10 cellular contexts compared by ENCODE assay signal in genomic region chr17:69503711-69504110, GRCh38.
DNase-seq lines count a peak whose midpoint lies in the region; ATAC-seq and TF ChIP-seq lines count a peak whose summit lies in the region.
"Had no signal": no experiment of that assay in that cellular context is flagged by ENCODE, and none has a peak within 500 bp of the region (broad histone marks: within the 10 kb centered on the region; RNA-seq: fewer than 3 reads in every experiment).

No MANE protein-coding gene starts in this region.

- DNase-seq in GM13976 (ENCODE audit: low spot score) (peak; percentile 57), GM20000 (ENCODE audit: low spot score) (peak; percentile 51), T-helper 17 cell (no peak), left lobe of liver (ENCODE audit: low spot score) (no peak), NCI-H226 (no peak), Ammon's horn (ENCODE audit: low spot score) (no peak), NCI-H1092 (lab: John Stamatoyannopoulos, UW) (no peak)
- DNase-seq: NCI-H2081 treated with DMSO at 0.1 percent for 48 hours; stimulated activated naive CD4-positive, alpha-beta T cell treated with Interleukin-2 at 50 U/mL for 16 hours had no signal

- no peaks in the 10 kb centered on the region for H3K9me3 ChIP-seq in T-helper 17 cell (ENCODE audit: control insufficient read depth, low read length, poor library complexity, severe bottlenecking)

- no peak for TF ChIP-seq CTCF in GM13976 (IDR thresholded peaks at IDR 0.05; ENCODE audit: borderline replicate concordance, control extremely low read depth, extremely low read depth, insufficient read depth, missing control alignments)
- TF ChIP-seq CTCF in GM20000 (IDR thresholded peaks at IDR 0.05; ENCODE audit: extremely low read depth, missing control alignments): no peak

- H3K27ac Mint-ChIP-seq in T-helper 17 cell: peak overlapping the region; percentile 79

- H3K4me1 Mint-ChIP-seq in T-helper 17 cell: peaks cover 20% of the 10 kb centered on the region

- peaks cover 8% of the 10 kb centered on the region for H3K36me3 Mint-ChIP-seq in T-helper 17 cell (ENCODE audit: low read depth)

- H3K27me3 Mint-ChIP-seq in T-helper 17 cell: no peaks in the 10 kb centered on the region

- peak; percentile 90 for ATAC-seq in HG03060 (IDR thresholded peaks at IDR 0.05; ENCODE audit: low read depth, unreplicated experiment)
- ATAC-seq in T-helper 17 cell: peak; percentile 37
- no peak for ATAC-seq in left lobe of liver

- in situ Hi-C loops in GM13976 (cut with MboI; ENCODE audit: low sequenced_read_pairs, unreplicated experiment): loop anchor here (25.0 kb wide), 1 partner anchor 716 kb away; no protein-coding TSS in a partner anchor

- no peak overlapping the region for H3K4me3 Mint-ChIP-seq in T-helper 17 cell

Comparison
In these comparisons a context has a peak if more than half of its experiments do, and no peak if none do; other contexts are left out.
1. DNase-seq: peak in GM13976 (single experiment) and GM20000 (single experiment); none in T-helper 17 cell (0 of 3), left lobe of liver (single experiment), NCI-H226 (single experiment), Ammon's horn (single experiment) and NCI-H1092 (single experiment).